29 cellular contexts compared by ENCODE assay signal in genomic region chr2:83756219-83756618, GRCh38.
"Had no signal": no experiment of that assay in that cellular context is flagged by ENCODE, and none has a peak within 500 bp of the region (broad histone marks: within the 10 kb centered on the region; RNA-seq: fewer than 3 reads in every experiment).

No MANE protein-coding gene starts in this region.

- H3K4me3 ChIP-seq: stomach, suprapubic skin, testis, thoracic aorta, thyroid gland, tibial artery, tibial nerve, transverse colon, upper lobe of left lung, upper lobe of right lung, uterus, vagina had no signal

- H3K4me1 ChIP-seq: stomach, suprapubic skin, testis, thyroid gland, tibial artery, tibial nerve, transverse colon, upper lobe of left lung, upper lobe of right lung, uterus, vagina had no signal

- H3K4me1 Mint-ChIP-seq: stimulated activated effector memory CD8-positive, alpha-beta T cell treated with anti-CD3 and anti-CD28 coated beads, Interleukin-12 subunit alpha, Interleukin-12 subunit beta, amount 100 ng/mL, for 72 hours; stimulated activated memory B cell treated with anti-CD40 and anti-IgM and Interleukin-4, amounts not matched to agents 10 μg/mL and 1 μg/mL and 100 μg/mL, for 72 hours; stimulated activated naive B cell treated with anti-CD40 and anti-IgM and Interleukin-4, amounts not matched to agents 10 μg/mL and 1 μg/mL and 100 μg/mL, for 72 hours; stimulated activated naive CD8-positive, alpha-beta T cell treated with anti-CD3 and anti-CD28 coated beads, Interleukin-15, amount 100 ng/mL, for 72 hours had no signal

- H3K4me3 Mint-ChIP-seq: stimulated activated effector memory CD8-positive, alpha-beta T cell treated with anti-CD3 and anti-CD28 coated beads, Interleukin-12 subunit alpha, Interleukin-12 subunit beta, amount 100 ng/mL, for 72 hours; stimulated activated memory B cell treated with anti-CD40 and anti-IgM and Interleukin-4, amounts not matched to agents 10 μg/mL and 1 μg/mL and 100 μg/mL, for 72 hours; stimulated activated naive B cell treated with anti-CD40 and anti-IgM and Interleukin-4, amounts not matched to agents 10 μg/mL and 1 μg/mL and 100 μg/mL, for 72 hours; stimulated activated naive CD8-positive, alpha-beta T cell treated with anti-CD3 and anti-CD28 coated beads, Interleukin-15, amount 100 ng/mL, for 72 hours; stimulated activated naive CD8-positive, alpha-beta T cell treated with anti-CD3 and anti-CD28 coated beads, Interleukin-15, Interleukin-2, amounts not matched to agents 100 ng/mL and 50 ng/mL, for 24 hours; type B pancreatic cell had no signal

- FAIRE-seq: urothelium cell line had no signal

- H3K27me3 ChIP-seq: stomach, suprapubic skin, testis, thyroid gland, tibial artery, tibial nerve, transverse colon, upper lobe of left lung, upper lobe of right lung, uterus, vagina had no signal

- DNase-seq: stimulated activated CD4-positive, alpha-beta T cell treated with anti-CD3 and anti-CD28 coated beads, Interleukin-2, amount 100 ng/mL, for 48 hours; stimulated activated CD4-positive, alpha-beta T cell treated with anti-CD3 and anti-CD28 coated beads, Interleukin-4, amount 100 ng/mL, for 1 hour; stimulated activated CD4-positive, alpha-beta T cell treated with anti-CD3 and anti-CD28 coated beads, Interleukin-4, amount 100 ng/mL, for 24 hours; stimulated activated CD4-positive, alpha-beta T cell treated with anti-CD3 and anti-CD28 coated beads, Interleukin-4, amount 100 ng/mL, for 4 hours; stimulated activated CD8-positive, alpha-beta memory T cell treated with anti-CD3 and anti-CD28 coated beads, Interleukin-4, amount 100 ng/mL, for 48 hours; stimulated activated naive B cell treated with anti-CD40 and anti-IgM and Interleukin-4, amounts not matched to agents 10 μg/mL and 1 μg/mL and 100 μg/mL, for 72 hours; stimulated activated naive CD4-positive, alpha-beta T cell; stimulated activated naive CD4-positive, alpha-beta T cell treated with Interleukin-2 at 50 U/mL for 16 hours; stimulated activated naive CD8-positive, alpha-beta T cell treated with anti-CD3 and anti-CD28 coated beads, Interleukin-15, amount 100 ng/mL, for 72 hours; stimulated activated naive CD8-positive, alpha-beta T cell treated with anti-CD3 and anti-CD28 coated beads, Interleukin-15, Interleukin-2, amounts not matched to agents 100 U/mL and 50 U/mL, for 24 hours; stomach; substantia nigra; testis; thyroid gland; tibial artery; transverse colon; trophoblast cell; upper lobe of left lung; upper lobe of right lung; uterus had no signal

- ATAC-seq: stimulated activated effector memory CD8-positive, alpha-beta T cell treated with anti-CD3 and anti-CD28 coated beads, Interleukin-12 subunit alpha, Interleukin-12 subunit beta, amount 100 ng/mL, for 72 hours; stimulated activated naive B cell treated with anti-CD40 and anti-IgM and Interleukin-4, amounts not matched to agents 10 μg/mL and 1 μg/mL and 100 μg/mL, for 72 hours; stimulated activated naive CD8-positive, alpha-beta T cell treated with anti-CD3 and anti-CD28 coated beads, Interleukin-15, amount 100 ng/mL, for 72 hours; stimulated activated naive CD8-positive, alpha-beta T cell treated with anti-CD3 and anti-CD28 coated beads, Interleukin-15, Interleukin-2, amounts not matched to agents 100 U/mL and 50 U/mL, for 24 hours; upper lobe of right lung had no signal

- H3K27ac ChIP-seq: stomach, suprapubic skin, testis, thoracic aorta, thyroid gland, tibial artery, tibial nerve, transverse colon, upper lobe of left lung, upper lobe of right lung, uterus, vagina had no signal

- H3K9me3 ChIP-seq: testis, thoracic aorta, thyroid gland, upper lobe of right lung, uterus, vagina had no signal

- H3K36me3 Mint-ChIP-seq: stimulated activated effector memory CD8-positive, alpha-beta T cell treated with anti-CD3 and anti-CD28 coated beads, Interleukin-12 subunit alpha, Interleukin-12 subunit beta, amount 100 ng/mL, for 72 hours; stimulated activated memory B cell treated with anti-CD40 and anti-IgM and Interleukin-4, amounts not matched to agents 10 μg/mL and 1 μg/mL and 100 μg/mL, for 72 hours; stimulated activated naive B cell treated with anti-CD40 and anti-IgM and Interleukin-4, amounts not matched to agents 10 μg/mL and 1 μg/mL and 100 μg/mL, for 72 hours; type B pancreatic cell had no signal

- H3K27me3 Mint-ChIP-seq: stimulated activated memory B cell treated with anti-CD40 and anti-IgM and Interleukin-4, amounts not matched to agents 10 μg/mL and 1 μg/mL and 100 μg/mL, for 72 hours; stimulated activated naive B cell treated with anti-CD40 and anti-IgM and Interleukin-4, amounts not matched to agents 10 μg/mL and 1 μg/mL and 100 μg/mL, for 72 hours; stimulated activated naive CD8-positive, alpha-beta T cell treated with anti-CD3 and anti-CD28 coated beads, Interleukin-15, amount 100 ng/mL, for 72 hours; stimulated activated naive CD8-positive, alpha-beta T cell treated with anti-CD3 and anti-CD28 coated beads, Interleukin-15, Interleukin-2, amounts not matched to agents 100 ng/mL and 50 ng/mL, for 24 hours had no signal

- H3K27ac Mint-ChIP-seq: stimulated activated effector memory CD8-positive, alpha-beta T cell treated with anti-CD3 and anti-CD28 coated beads, Interleukin-12 subunit alpha, Interleukin-12 subunit beta, amount 100 ng/mL, for 72 hours; stimulated activated memory B cell treated with anti-CD40 and anti-IgM and Interleukin-4, amounts not matched to agents 10 μg/mL and 1 μg/mL and 100 μg/mL, for 72 hours; stimulated activated naive B cell treated with anti-CD40 and anti-IgM and Interleukin-4, amounts not matched to agents 10 μg/mL and 1 μg/mL and 100 μg/mL, for 72 hours; stimulated activated naive CD8-positive, alpha-beta T cell treated with anti-CD3 and anti-CD28 coated beads, Interleukin-15, amount 100 ng/mL, for 72 hours; stimulated activated naive CD8-positive, alpha-beta T cell treated with anti-CD3 and anti-CD28 coated beads, Interleukin-15, Interleukin-2, amounts not matched to agents 100 ng/mL and 50 ng/mL, for 24 hours; type B pancreatic cell had no signal

- H3K36me3 ChIP-seq: stomach, suprapubic skin, thoracic aorta, thyroid gland, tibial artery, tibial nerve, transverse colon, upper lobe of left lung, upper lobe of right lung, uterus, vagina had no signal
